ENCODE assay signal across 1 cellular context in the genomic region with DNA sequence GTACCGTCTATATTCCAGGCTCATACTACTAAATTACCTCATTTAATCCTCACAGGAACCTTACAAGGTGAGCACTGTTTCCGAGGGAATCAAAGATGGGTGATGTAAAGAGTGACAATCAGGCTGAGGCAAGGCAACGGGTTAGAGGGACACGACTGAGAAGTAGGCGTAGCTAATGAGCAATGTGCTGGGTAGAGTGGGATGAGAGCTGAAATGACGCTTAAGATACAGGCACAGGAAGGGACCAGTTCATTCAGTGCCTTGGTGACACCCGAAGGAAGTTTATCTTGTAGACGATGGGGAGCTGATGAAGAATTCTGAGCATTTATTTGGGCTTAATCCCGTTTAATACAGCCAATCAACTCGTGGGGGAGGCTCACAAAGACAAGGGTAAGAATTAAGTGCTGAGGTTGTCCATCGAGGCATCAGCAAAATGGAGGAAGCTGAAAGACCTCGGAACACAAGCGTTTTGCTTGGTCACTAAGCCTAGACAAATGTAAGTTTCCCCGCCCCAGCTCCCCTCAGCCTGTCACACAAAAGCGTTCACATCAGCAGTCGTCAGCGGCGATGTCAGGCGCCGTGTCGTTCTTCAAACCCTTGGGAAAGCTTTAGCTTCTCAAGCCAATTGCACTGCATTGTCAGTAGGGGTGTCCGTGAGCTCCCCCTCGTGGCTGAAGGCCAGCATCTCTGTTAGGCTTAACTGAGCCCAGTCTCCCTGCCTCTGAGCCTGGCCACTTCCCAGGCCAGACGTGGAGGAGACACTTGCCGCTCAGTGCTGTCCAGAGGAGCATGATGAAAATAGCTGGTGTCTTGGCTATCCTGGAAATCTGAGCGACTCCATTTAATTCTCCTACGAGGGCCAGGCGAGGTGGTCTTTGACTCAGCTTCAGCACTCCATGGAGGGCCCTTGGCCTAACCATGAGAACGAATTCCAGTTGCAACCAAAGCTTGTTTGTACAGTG.
TF ChIP-seq lines count a peak whose summit lies in the region.

No MANE protein-coding gene starts in this region.

TF ChIP-seq in HepG2, 621 proteins besides CTCF, POLR2A, EP300 and RAD21 (continued from another document):
- TF ChIP-seq, protein P1, sequence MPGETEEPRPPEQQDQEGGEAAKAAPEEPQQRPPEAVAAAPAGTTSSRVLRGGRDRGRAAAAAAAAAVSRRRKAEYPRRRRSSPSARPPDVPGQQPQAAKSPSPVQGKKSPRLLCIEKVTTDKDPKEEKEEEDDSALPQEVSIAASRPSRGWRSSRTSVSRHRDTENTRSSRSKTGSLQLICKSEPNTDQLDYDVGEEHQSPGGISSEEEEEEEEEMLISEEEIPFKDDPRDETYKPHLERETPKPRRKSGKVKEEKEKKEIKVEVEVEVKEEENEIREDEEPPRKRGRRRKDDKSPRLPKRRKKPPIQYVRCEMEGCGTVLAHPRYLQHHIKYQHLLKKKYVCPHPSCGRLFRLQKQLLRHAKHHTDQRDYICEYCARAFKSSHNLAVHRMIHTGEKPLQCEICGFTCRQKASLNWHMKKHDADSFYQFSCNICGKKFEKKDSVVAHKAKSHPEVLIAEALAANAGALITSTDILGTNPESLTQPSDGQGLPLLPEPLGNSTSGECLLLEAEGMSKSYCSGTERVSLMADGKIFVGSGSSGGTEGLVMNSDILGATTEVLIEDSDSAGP (CRISPR knock-in tag; IDR thresholded peaks at IDR 0.05; ENCODE audit: borderline replicate concordance), result peak; percentile 35; the same call in 1 of the 2 replicates
- peak; percentile 62; the same call in 1 of the 2 replicates for TF ChIP-seq SIN3B (IDR thresholded peaks at IDR 0.05; ENCODE audit: low read length)
- TF ChIP-seq ZNF335 (CRISPR knock-in tag; IDR thresholded peaks at IDR 0.05), result no peak
- no peak for TF ChIP-seq ZNF7 (CRISPR knock-in tag; IDR thresholded peaks at IDR 0.05)
- no peak for TF ChIP-seq DNMT3B (CRISPR knock-in tag; conservative IDR thresholded peaks at IDR 0.05)
- TF ChIP-seq ZNF547 (CRISPR knock-in tag; IDR thresholded peaks at IDR 0.05), result peak; percentile 55; the same call in 1 of the 2 replicates
